8 cellular contexts compared by ENCODE assay signal in the genomic region with DNA sequence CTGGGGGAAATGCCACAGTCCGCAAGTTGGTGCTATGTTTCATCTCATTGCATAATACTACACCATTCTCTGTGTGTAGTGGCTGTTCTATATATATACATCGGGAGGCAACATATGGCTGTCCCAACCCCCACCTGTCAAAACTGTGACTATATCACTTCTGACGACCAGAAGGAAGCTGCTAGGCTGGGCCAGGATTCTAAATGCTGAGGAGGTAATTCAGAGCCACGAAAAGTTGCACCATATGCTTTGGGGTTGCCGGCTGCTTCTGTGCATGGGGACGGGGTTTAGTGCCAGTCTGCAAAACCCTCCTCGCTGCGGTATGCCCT. TPM values are rescaled to one million over a fixed set of nuclear protein-coding genes. Genes with fewer than 3 reads are reported as not detected.
DNase-seq lines count a peak whose midpoint lies in the region; TF ChIP-seq lines count a peak whose summit lies in the region.

No MANE protein-coding gene starts in this region.

- H3K4me1 ChIP-seq in prostate gland (replicated peaks), result no peaks in the 10 kb centered on the region

- H3K9me3 ChIP-seq in prostate gland, result no peaks in the 10 kb centered on the region

- H3K27me3 ChIP-seq in prostate gland (replicated peaks; ENCODE audit: insufficient read depth), result no peaks in the 10 kb centered on the region

- no peak for TF ChIP-seq POLR2A in prostate gland (IDR thresholded peaks at IDR 0.05)

- H3K36me3 ChIP-seq in prostate gland, result no peaks in the 10 kb centered on the region

- no peak for TF ChIP-seq CTCF in prostate gland (IDR thresholded peaks at IDR 0.05)

- peak overlapping the region; percentile 17 for H3K27ac ChIP-seq in temporal lobe (ENCODE audit: low read depth, low read length)
- no peak overlapping the region for H3K27ac ChIP-seq in prostate gland

- H3K4me3 ChIP-seq in prostate gland, result no peak overlapping the region

- DNase-seq in activated naive CD4-positive, alpha-beta T cell treated with Interleukin-2 at 50 U/mL for 16 hours, result peak; percentile 2
- no peak for DNase-seq in activated naive CD4-positive, alpha-beta T cell (lab: John Stamatoyannopoulos, UW)
- DNase-seq in NOMO-1 treated with DMSO at 0.1 percent for 48 hours (lab: John Stamatoyannopoulos, UW; ENCODE audit: unreplicated experiment) (peak; percentile 97), cerebellum (ENCODE audit: low spot score) (peak; percentile 64), HK-2 (ENCODE audit: unreplicated experiment) (no peak), prostate gland (ENCODE audit: low spot score) (no peak)
- DNase-seq in activated CD8-positive, alpha-beta memory T cell treated with anti-CD3 and anti-CD28 coated beads for 24 hours, result no peak

- intact Hi-C loops in prostate gland (cut with DNase I), result no loop called here

- WGBS in prostate gland, result 51% methylated on average over 8 of the region's 8 CpGs

RNA-seq across cellular contexts. Expression of gene KCNK12, which starts 50.5 kb away (rescaled TPM):
- total RNA-seq in cerebellum, result 4.4 TPM
- 2.0 TPM for total RNA-seq in temporal lobe
- under 1 TPM; 0.18 to 0.62 TPM for total RNA-seq in prostate gland

Comparison
In these comparisons a context has a peak if more than half of its experiments do, and no peak if none do; other contexts are left out.
1. DNase-seq: peak in activated naive CD4-positive, alpha-beta T cell treated with Interleukin-2 at 50 U/mL for 16 hours (single experiment), NOMO-1 treated with DMSO at 0.1 percent for 48 hours (single experiment) and cerebellum (single experiment); none in activated naive CD4-positive, alpha-beta T cell (0 of 4), HK-2 (single experiment), activated CD8-positive, alpha-beta memory T cell treated with anti-CD3 and anti-CD28 coated beads for 24 hours (single experiment) and prostate gland (single experiment).